2 cellular contexts compared by ENCODE assay signal in the genomic region with DNA sequence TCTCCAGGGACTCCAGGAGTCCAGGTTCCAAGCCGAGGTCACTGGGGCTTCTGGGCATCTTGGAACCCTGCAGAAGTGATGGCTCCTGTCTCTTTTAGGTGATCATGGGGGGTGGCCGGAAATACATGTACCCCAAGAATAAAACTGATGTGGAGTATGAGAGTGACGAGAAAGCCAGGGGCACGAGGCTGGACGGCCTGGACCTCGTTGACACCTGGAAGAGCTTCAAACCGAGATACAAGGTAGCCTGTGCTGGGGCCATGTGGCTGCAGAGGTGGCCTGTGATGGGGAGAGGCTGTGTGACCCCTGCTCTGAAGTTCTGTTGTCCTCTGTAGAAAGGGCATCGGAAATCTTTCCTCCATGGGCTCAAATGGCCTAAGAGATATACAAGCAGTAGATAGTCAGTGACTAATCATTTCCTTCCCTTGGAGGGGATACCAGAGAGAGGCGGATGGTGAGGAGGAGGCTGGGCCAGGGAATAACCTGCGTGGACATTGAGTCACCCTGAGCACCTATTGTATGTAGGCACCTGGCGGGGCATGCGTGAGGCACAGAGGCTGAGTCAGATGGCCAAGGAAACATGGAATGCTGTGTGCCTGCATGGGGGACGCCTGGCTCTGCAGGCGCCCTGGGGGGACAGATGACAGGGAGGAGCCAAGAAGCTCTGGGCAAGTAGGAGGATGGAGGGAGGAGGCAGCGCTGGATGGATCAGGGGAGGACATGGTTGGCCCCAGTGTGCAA.
TF ChIP-seq lines count a peak whose summit lies in the region.

No MANE protein-coding gene starts in this region.

TF ChIP-seq in K562, 482 proteins besides CTCF, POLR2A, EP300 and RAD21:
- TF ChIP-seq FOSL1 (tag; conservative IDR thresholded peaks at IDR 0.05) = 0 out of 2 replicates have a peak, but pooled peaks have one; percentile 29
- TF ChIP-seq CTBP1 (IDR thresholded peaks at IDR 0.05; ENCODE audit: borderline replicate concordance) = 0 out of 2 replicates have a peak, but pooled peaks have one; percentile 17
- TF ChIP-seq CBX5 (IDR thresholded peaks at IDR 0.05; ENCODE audit: borderline replicate concordance, low read depth) = no peak
- no peak for TF ChIP-seq ZNF699 (CRISPR knock-in tag; IDR thresholded peaks at IDR 0.05; ENCODE audit: insufficient replicate concordance)
- peak; percentile 69; the same call in 1 of the 2 replicates for TF ChIP-seq ZNF263 (CRISPR knock-in tag; IDR thresholded peaks at IDR 0.05; ENCODE audit: borderline replicate concordance)
- TF ChIP-seq NR2F6 (CRISPR knock-in tag; IDR thresholded peaks at IDR 0.05) = no peak

TF ChIP-seq in HepG2, 621 proteins besides CTCF, POLR2A, EP300 and RAD21:
- no peak for TF ChIP-seq ZFP82 (CRISPR knock-in tag; IDR thresholded peaks at IDR 0.05; ENCODE audit: borderline replicate concordance)
- TF ChIP-seq PHF5A (CRISPR knock-in tag; IDR thresholded peaks at IDR 0.05; ENCODE audit: low read depth, unreplicated experiment) = no peak
- no peak for TF ChIP-seq SKI (IDR thresholded peaks at IDR 0.05; ENCODE audit: partially characterized antibody)
- TF ChIP-seq TEAD3 (CRISPR knock-in tag; optimal IDR thresholded peaks at IDR 0.05; ENCODE audit: borderline replicate concordance) = no peak
- TF ChIP-seq, protein P1, sequence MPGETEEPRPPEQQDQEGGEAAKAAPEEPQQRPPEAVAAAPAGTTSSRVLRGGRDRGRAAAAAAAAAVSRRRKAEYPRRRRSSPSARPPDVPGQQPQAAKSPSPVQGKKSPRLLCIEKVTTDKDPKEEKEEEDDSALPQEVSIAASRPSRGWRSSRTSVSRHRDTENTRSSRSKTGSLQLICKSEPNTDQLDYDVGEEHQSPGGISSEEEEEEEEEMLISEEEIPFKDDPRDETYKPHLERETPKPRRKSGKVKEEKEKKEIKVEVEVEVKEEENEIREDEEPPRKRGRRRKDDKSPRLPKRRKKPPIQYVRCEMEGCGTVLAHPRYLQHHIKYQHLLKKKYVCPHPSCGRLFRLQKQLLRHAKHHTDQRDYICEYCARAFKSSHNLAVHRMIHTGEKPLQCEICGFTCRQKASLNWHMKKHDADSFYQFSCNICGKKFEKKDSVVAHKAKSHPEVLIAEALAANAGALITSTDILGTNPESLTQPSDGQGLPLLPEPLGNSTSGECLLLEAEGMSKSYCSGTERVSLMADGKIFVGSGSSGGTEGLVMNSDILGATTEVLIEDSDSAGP (CRISPR knock-in tag; IDR thresholded peaks at IDR 0.05; ENCODE audit: borderline replicate concordance) = 0 out of 2 replicates have a peak, but pooled peaks have one; percentile 14
- no peak for TF ChIP-seq ZBTB44 (CRISPR knock-in tag; IDR thresholded peaks at IDR 0.05)
